In genomic region chr1:200673952-200674823, GRCh38 we compare ENCODE assay signal across 17 cellular contexts. TPM values are rescaled to one million over a fixed set of nuclear protein-coding genes. Genes with fewer than 3 reads are reported as not detected.
DNase-seq lines count a peak whose midpoint lies in the region; ATAC-seq, FAIRE-seq and TF ChIP-seq lines count a peak whose summit lies in the region.
"Had no signal": no experiment of that assay in that cellular context is flagged by ENCODE, and none has a peak within 500 bp of the region (broad histone marks: within the 10 kb centered on the region; RNA-seq: fewer than 3 reads in every experiment).

No MANE protein-coding gene starts in this region.

- H3K9me3 ChIP-seq in adipocyte (ENCODE audit: control insufficient read depth, low read length), result no peaks in the 10 kb centered on the region
- H3K9me3 ChIP-seq in keratinocyte (ENCODE audit: control insufficient read depth, low read depth, low read length), result no peaks in the 10 kb centered on the region
- H3K9me3 ChIP-seq in aorta (ENCODE audit: control insufficient read depth, low read length), result no peaks in the 10 kb centered on the region
- H3K9me3 ChIP-seq: MG63, testis had no signal

- no peaks in the 10 kb centered on the region for H3K9me1 ChIP-seq in keratinocyte (ENCODE audit: control insufficient read depth, extremely low read depth, insufficient read depth, low read length)

- H3K4me3 ChIP-seq in adipocyte (ENCODE audit: low read length), result no peak overlapping the region
- peak overlapping the region in 1 of 3 experiments; percentile 36 for H3K4me3 ChIP-seq in keratinocyte (ENCODE audit: control insufficient read depth in 2 of 3, extremely low read depth in 1 of 3, insufficient read depth in 2 of 3, low read depth in 1 of 3, low read length in 3 of 3)
- H3K4me3 ChIP-seq in aorta (ENCODE audit: low read length in 2 of 2), result no peak overlapping the region
- H3K4me3 ChIP-seq: MG63, testis had no signal

- WGBS in aorta, 2 donors, result 74 to 79% methylated on average over 4 of the region's 4 CpGs

- no peaks in the 10 kb centered on the region for H3K79me2 ChIP-seq in keratinocyte (ENCODE audit: control insufficient read depth, insufficient read depth, low read length)

- H3K27me3 ChIP-seq in adipocyte (replicated peaks; ENCODE audit: control insufficient read depth, insufficient read depth, low read length) (no peaks in the 10 kb centered on the region), keratinocyte (ENCODE audit: control insufficient read depth, extremely low read depth, insufficient read depth, low read length) (no peaks in the 10 kb centered on the region), aorta (ENCODE audit: control insufficient read depth in 1 of 2, insufficient read depth in 2 of 2, low read length in 1 of 2) (no peaks in the 10 kb centered on the region)
- H3K27me3 ChIP-seq: MG63, testis had no signal

- CTCF ChIA-PET in activated naive CD4-positive, alpha-beta T cell treated with anti-CD3 and anti-CD28 coated beads, Interleukin-2, amount 10 ng/mL, durations not matched to agents 7 days and 5 days (lab: Charles Lee), result interaction anchor here (2.5 kb wide), 1 partner anchor 52 kb away, joined by 7 read pairs; no protein-coding TSS in a partner anchor

- H3K27ac ChIP-seq in keratinocyte (ENCODE audit: control insufficient read depth, insufficient read depth, low read length), result peak overlapping the region; percentile 92
- no peak overlapping the region for H3K27ac ChIP-seq in aorta (ENCODE audit: low read depth in 1 of 2, low read length in 2 of 2)
- H3K27ac ChIP-seq: testis, VCaP had no signal

- no peaks in the 10 kb centered on the region for H3K27me3 Mint-ChIP-seq in activated naive CD4-positive, alpha-beta T cell treated with anti-CD3 and anti-CD28 coated beads, Interleukin-2, amount 10 ng/mL, durations not matched to agents 7 days and 5 days

- H3K4me1 ChIP-seq in adipocyte (ENCODE audit: control insufficient read depth, insufficient read depth, low read length) (peaks cover 6% of the 10 kb centered on the region), keratinocyte (ENCODE audit: control insufficient read depth, extremely low read depth, insufficient read depth, low read length) (peaks cover 48% of the 10 kb centered on the region), aorta (ENCODE audit: control insufficient read depth in 1 of 2, insufficient read depth in 2 of 2, low read length in 2 of 2) (peaks cover 0 to 1% of the 10 kb centered on the region in 2 donors)

- no peaks in the 10 kb centered on the region for H3K36me3 Mint-ChIP-seq in activated naive CD4-positive, alpha-beta T cell treated with anti-CD3 and anti-CD28 coated beads, Interleukin-2, amount 10 ng/mL, durations not matched to agents 7 days and 5 days

- intact Hi-C loops in aorta (cut with DNase I), result no loop called here

- H3K4me3 Mint-ChIP-seq in activated naive CD4-positive, alpha-beta T cell treated with anti-CD3 and anti-CD28 coated beads, Interleukin-2, amount 10 ng/mL, durations not matched to agents 7 days and 5 days, result no peak overlapping the region

- peak overlapping the region; percentile 75 for H3K4me2 ChIP-seq in keratinocyte (ENCODE audit: control insufficient read depth, extremely low read depth, insufficient read depth, low read depth, low read length)

- H3K36me3 ChIP-seq in adipocyte (ENCODE audit: control insufficient read depth, insufficient read depth, low read length, severe bottlenecking), result no peaks in the 10 kb centered on the region
- no peaks in the 10 kb centered on the region for H3K36me3 ChIP-seq in keratinocyte (ENCODE audit: control insufficient read depth in 2 of 2, extremely low read depth in 1 of 2, insufficient read depth in 2 of 2, low read length in 2 of 2)
- no peaks in the 10 kb centered on the region for H3K36me3 ChIP-seq in aorta (ENCODE audit: control insufficient read depth in 1 of 2, insufficient read depth in 2 of 2, low read length in 1 of 2)
- H3K36me3 ChIP-seq: MG63 had no signal

- DNase-seq in AML-193 (lab: John Stamatoyannopoulos, UW), result peak; percentile 43 to 50
- peak; percentile 70 for DNase-seq in ELR (ENCODE audit: low read depth)
- peak; percentile 47 for DNase-seq in adipocyte (ENCODE audit: low read depth)
- DNase-seq in keratinocyte (ENCODE audit: low read depth, low spot score), result peak; percentile 89
- no peak for DNase-seq in aorta
- no peak for DNase-seq in activated naive CD4-positive, alpha-beta T cell treated with anti-CD3 and anti-CD28 coated beads, Interleukin-2, amount 10 ng/mL, durations not matched to agents 7 days and 5 days
- DNase-seq in omental fat pad (ENCODE audit: low spot score), result no peak
- DNase-seq: dermis blood vessel endothelial cell; MG63; NCI-H2029; NCI-H748 treated with DMSO at 0.1 percent for 48 hours; nucleus accumbens; stimulated activated CD4-positive, alpha-beta T cell treated with anti-CD3 and anti-CD28 coated beads, Interleukin-2, amount 100 ng/mL, for 48 hours; testis had no signal

- TF ChIP-seq CTCF in keratinocyte (optimal IDR thresholded peaks at IDR 0.05 in 1 of 3, IDR thresholded peaks at IDR 0.05 in 1 of 3, conservative IDR thresholded peaks at IDR 0.05 in 1 of 3; ENCODE audit: extremely low read depth in 1 of 3, insufficient read depth in 2 of 3, low read length in 3 of 3) (no peak), omental fat pad (IDR thresholded peaks at IDR 0.05) (no peak)

- H3K4me1 Mint-ChIP-seq in activated naive CD4-positive, alpha-beta T cell treated with anti-CD3 and anti-CD28 coated beads, Interleukin-2, amount 10 ng/mL, durations not matched to agents 7 days and 5 days, result peaks cover 15% of the 10 kb centered on the region

- ATAC-seq in aorta (ENCODE audit: low FRiP score) (no peak), omental fat pad (ENCODE audit: low FRiP score) (no peak)
- ATAC-seq: sciatic nerve had no signal

- H2AFZ ChIP-seq in keratinocyte (ENCODE audit: control insufficient read depth, low read length), result no peak overlapping the region

- H3K27ac Mint-ChIP-seq in activated naive CD4-positive, alpha-beta T cell treated with anti-CD3 and anti-CD28 coated beads, Interleukin-2, amount 10 ng/mL, durations not matched to agents 7 days and 5 days, result no peak overlapping the region

- FAIRE-seq in keratinocyte (lab: Jason Lieb, UNC), result peak; percentile 89
- FAIRE-seq: GM18507 had no signal

- dilution Hi-C loops in keratinocyte (cut with MboI; ENCODE audit: extremely low pct_ligation_motif_present, low sequenced_read_pairs), result loop anchor here (10.0 kb wide), 1 partner anchor 51 kb away; no protein-coding TSS in a partner anchor

- H4K20me1 ChIP-seq in keratinocyte (ENCODE audit: control insufficient read depth, extremely low read depth, insufficient read depth, low read length), result no peaks in the 10 kb centered on the region

- H3K9ac ChIP-seq in adipocyte (ENCODE audit: low read length) (no peak overlapping the region), keratinocyte (ENCODE audit: control insufficient read depth, extremely low read depth, insufficient read depth, low read length) (peak overlapping the region; percentile 69)

- no peaks in the 10 kb centered on the region for H3K9me3 Mint-ChIP-seq in activated naive CD4-positive, alpha-beta T cell treated with anti-CD3 and anti-CD28 coated beads, Interleukin-2, amount 10 ng/mL, durations not matched to agents 7 days and 5 days

RNA-seq across cellular contexts. Expression of gene DDX59, which starts 4.5 kb away (rescaled TPM):
- 10.1 to 14.4 TPM (median 12.7 TPM) in 3 replicates for polyA plus RNA-seq in keratinocyte
- polyA plus RNA-seq in keratinocyte (2011; ENCODE audit: low read depth), result 21.9 TPM
- polyA plus RNA-seq in keratinocyte (2011; cell fraction: cytosol; rRNA removed), result 8.8 and 14.9 TPM in 2 replicates
- 15.3 and 16.9 TPM in 2 replicates for polyA plus RNA-seq in keratinocyte (2011; cell fraction: nucleus; rRNA removed)
- 10.3 and 12.3 TPM in 2 replicates for polyA plus RNA-seq in keratinocyte (2012; ENCODE audit: low replicate concordance)
- polyA minus RNA-seq in keratinocyte, result 1.3 to 10.8 TPM (median 10.3 TPM) in 3 replicates
- polyA minus RNA-seq in keratinocyte (2011; cell fraction: cytosol; rRNA and poly(A)+ RNA removed), result 6.7 TPM
- 4.7 and 6.0 TPM in 2 replicates for polyA minus RNA-seq in keratinocyte (2011; cell fraction: nucleus; rRNA and poly(A)+ RNA removed)
- total RNA-seq in aorta, result 10 to 100 TPM; 22.9 to 28.7 TPM
- 10 to 100 TPM; 20.9 to 23.3 TPM for polyA plus RNA-seq in aorta
- total RNA-seq in omental fat pad, result 10 to 100 TPM; 15.1 to 30.4 (median 18.5) TPM

RNA-seq across cellular contexts. Expression of gene KIF14, which starts 53.6 kb away (rescaled TPM):
- 0.90 to 6.2 TPM (median 3.7 TPM) in 3 replicates for polyA plus RNA-seq in keratinocyte
- 0.17 TPM for polyA plus RNA-seq in keratinocyte (2011; ENCODE audit: low read depth)
- polyA plus RNA-seq in keratinocyte (2011; cell fraction: cytosol; rRNA removed), result 0.97 and 1.5 TPM in 2 replicates
- polyA plus RNA-seq in keratinocyte (2011; cell fraction: nucleus; rRNA removed), result 2.0 and 2.7 TPM in 2 replicates
- 0.08 and 4.1 TPM in 2 replicates for polyA plus RNA-seq in keratinocyte (2012; ENCODE audit: low replicate concordance)
- polyA minus RNA-seq in keratinocyte, result 0.46 to 6.1 TPM (median 0.79 TPM) in 3 replicates
- polyA minus RNA-seq in keratinocyte (2011; cell fraction: cytosol; rRNA and poly(A)+ RNA removed), result 1.2 TPM
- polyA minus RNA-seq in keratinocyte (2011; cell fraction: nucleus; rRNA and poly(A)+ RNA removed), result 1.4 and 3.3 TPM in 2 replicates
- under 1 TPM; 0.23 to 0.60 TPM for total RNA-seq in aorta
- polyA plus RNA-seq in aorta, result under 1 TPM; 0.13 TPM
- 1 to 10 TPM in 1 of 4 donors, under 1 TPM in 3; 0.16 to 1.1 (median 0.23) TPM for total RNA-seq in omental fat pad

Comparison
In these comparisons a context has a peak if more than half of its experiments do, and no peak if none do; other contexts are left out.
1. DNase-seq: peak in AML-193 (2 of 2), ELR (single experiment), adipocyte (single experiment) and keratinocyte (single experiment); none in aorta (0 of 2), activated naive CD4-positive, alpha-beta T cell treated with anti-CD3 and anti-CD28 coated beads, Interleukin-2, amount 10 ng/mL, durations not matched to agents 7 days and 5 days (single experiment) and omental fat pad (single experiment).